In genomic region chr7:84200859-84201258, GRCh38 we compare ENCODE assay signal across 1 cellular context.
TF ChIP-seq lines count a peak whose summit lies in the region.

No MANE protein-coding gene starts in this region.

TF ChIP-seq in HCT116, 20 proteins besides CTCF, POLR2A, EP300 and RAD21 (continued from another document):
- no peak for TF ChIP-seq ZBTB33 (IDR thresholded peaks at IDR 0.05; ENCODE audit: extremely low read depth, insufficient replicate concordance, low read length)
- no peak for TF ChIP-seq SRF (IDR thresholded peaks at IDR 0.05; ENCODE audit: low read depth)
- no peak for TF ChIP-seq REST (IDR thresholded peaks at IDR 0.05; ENCODE audit: low read depth)
- no peak for TF ChIP-seq ZFX (IDR thresholded peaks at IDR 0.05)
- TF ChIP-seq CBX3 (IDR thresholded peaks at IDR 0.05; ENCODE audit: low read depth): no peak
- TF ChIP-seq TCF7L2 (IDR thresholded peaks at IDR 0.05; ENCODE audit: borderline replicate concordance, extremely low read depth, insufficient read depth, insufficient read length): no peak
- TF ChIP-seq ELF1 (IDR thresholded peaks at IDR 0.05; ENCODE audit: borderline replicate concordance, low read depth): no peak
- TF ChIP-seq FOSL1 (IDR thresholded peaks at IDR 0.05; ENCODE audit: low read depth): no peak
- TF ChIP-seq CEBPB (IDR thresholded peaks at IDR 0.05; ENCODE audit: low read depth): no peak
- TF ChIP-seq EGR1 (IDR thresholded peaks at IDR 0.05; ENCODE audit: low read depth): no peak
- TF ChIP-seq SIN3A (IDR thresholded peaks at IDR 0.05; ENCODE audit: low read depth): no peak
- TF ChIP-seq ZNF274 (IDR thresholded peaks at IDR 0.05; ENCODE audit: low read depth, low read length): no peak
